ENCODE assay signal across 8 cellular contexts in the genomic region with DNA sequence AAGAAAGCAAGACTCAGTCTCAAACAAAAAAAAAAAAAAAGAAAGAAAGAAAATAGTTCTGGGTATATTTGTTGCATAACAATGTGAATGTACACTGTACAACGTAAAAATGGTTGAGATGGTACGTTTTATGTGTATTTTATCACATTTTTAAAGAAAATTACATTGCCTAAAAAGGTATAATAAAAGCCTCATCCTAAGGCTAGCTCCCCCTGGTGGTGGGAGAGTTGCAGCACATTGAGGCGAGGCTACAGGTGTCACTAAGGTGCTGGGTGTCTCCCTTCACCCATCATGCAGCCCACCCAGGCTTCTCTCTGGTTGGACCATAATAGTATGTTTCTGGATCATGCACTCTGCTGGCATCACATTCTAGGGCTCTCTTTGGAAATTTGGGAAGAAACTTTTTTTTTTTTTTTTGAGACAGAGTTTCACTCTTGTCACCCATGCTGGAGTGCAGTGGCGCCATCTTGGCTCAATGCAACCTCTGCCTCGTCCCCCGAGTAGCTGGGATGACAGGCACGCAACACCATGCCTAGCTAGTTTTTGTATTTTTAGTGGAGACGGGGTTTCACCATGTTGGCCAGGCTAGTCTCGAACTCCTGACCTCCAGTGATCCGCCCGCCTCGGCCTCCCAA. TPM values are rescaled to one million over a fixed set of nuclear protein-coding genes. Genes with fewer than 3 reads are reported as not detected.
A peak's percentile ranks its signal among the peaks of the same experiment; 100 is the strongest.
DNase-seq lines count a peak whose midpoint lies in the region; ATAC-seq and TF ChIP-seq lines count a peak whose summit lies in the region.

No MANE protein-coding gene starts in this region.

- dilution Hi-C loops in mammary epithelial cell (cut with HindIII; ENCODE audit: low sequenced_read_pairs) = no loop called here

- no peaks in the 10 kb centered on the region for H3K79me2 ChIP-seq in Karpas-422 (ENCODE audit: low read length)
- H3K79me2 ChIP-seq in mammary epithelial cell (ENCODE audit: insufficient read depth, low read length) = no peaks in the 10 kb centered on the region

- ATAC-seq in right lobe of liver (peak; percentile 76 to 89 (median 84)), GM19467 (IDR thresholded peaks at IDR 0.05; ENCODE audit: unreplicated experiment) (no peak), GM21619 (IDR thresholded peaks at IDR 0.05; ENCODE audit: unreplicated experiment) (no peak)

- BruUV-seq in mammary epithelial cell (replicated peaks; lab: Mats Ljungman, UMichigan) = no TSS peak

- H3K4me2 ChIP-seq in Karpas-422 (ENCODE audit: low read depth, low read length, poor library complexity, severe bottlenecking) = no peak overlapping the region
- no peak overlapping the region for H3K4me2 ChIP-seq in mammary epithelial cell (ENCODE audit: insufficient read depth, low read depth, low read length)

- in situ Hi-C loops in mammary epithelial cell (cut with MboI; ENCODE audit: low sequenced_read_pairs in 2 of 2) = loop anchor here in 1 of 2 donors (10.0 kb wide), 1 partner anchor 212 kb away; no protein-coding TSS in a partner anchor

- no peaks in the 10 kb centered on the region for H3K9me3 ChIP-seq in Karpas-422 (ENCODE audit: low read length)
- H3K9me3 ChIP-seq in mammary epithelial cell (replicated peaks; ENCODE audit: insufficient read depth, low read length) = no peaks in the 10 kb centered on the region
- no peaks in the 10 kb centered on the region for H3K9me3 ChIP-seq in right lobe of liver

- H3K27me3 ChIP-seq in Karpas-422 (ENCODE audit: low read length) (no peaks in the 10 kb centered on the region), mammary epithelial cell (ENCODE audit: insufficient read depth, low read length) (no peaks in the 10 kb centered on the region), right lobe of liver (no peaks in the 10 kb centered on the region)

- DNase-seq in ELR (ENCODE audit: low read depth) (peak; percentile 76), Karpas-422 (peak; percentile 94), mammary epithelial cell (peak; percentile 37), right lobe of liver (peak; percentile 66 to 76 (median 68))
- peak; percentile 74 for DNase-seq in stimulated activated CD8-positive, alpha-beta memory T cell treated with anti-CD3 and anti-CD28 coated beads, Interleukin-15, amount 100 ng/mL, for 1 hour (ENCODE audit: low read depth)

- no peaks in the 10 kb centered on the region for H3K9me2 ChIP-seq in Karpas-422 (replicated peaks; ENCODE audit: insufficient read depth, low read length)

- no peaks in the 10 kb centered on the region for H4K20me1 ChIP-seq in Karpas-422 (ENCODE audit: insufficient read depth, low read depth, low read length)
- H4K20me1 ChIP-seq in mammary epithelial cell (ENCODE audit: insufficient read depth, low read length) = no peaks in the 10 kb centered on the region

- WGBS in mammary epithelial cell (ENCODE audit: low coverage, missing lambda C conversion rate) = 47% methylated on average over 12 of the region's 12 CpGs
- 39% methylated on average over 8 of the region's 12 CpGs for WGBS in right lobe of liver (ENCODE audit: insufficient coverage, low coverage, low lambda C conversion rate, missing lambda C conversion rate)

- H3K9ac ChIP-seq in Karpas-422 (ENCODE audit: low read length) (no peak overlapping the region), mammary epithelial cell (ENCODE audit: insufficient read depth, low read length) (no peak overlapping the region)

- TF ChIP-seq CTCF in WI38 (IDR thresholded peaks at IDR 0.05; ENCODE audit: low read depth, low read length) (peak; percentile 91), mammary epithelial cell (conservative IDR thresholded peaks at IDR 0.05 in 1 of 2, IDR thresholded peaks at IDR 0.05 in 1 of 2; ENCODE audit: extremely low read depth in 1 of 2, insufficient read depth in 1 of 2, low read depth in 1 of 2, low read length in 2 of 2) (peak; percentile 93 to 96), right lobe of liver (IDR thresholded peaks at IDR 0.05) (peak; percentile 73 to 92 (median 87))

- no peak for TF ChIP-seq POLR2A in right lobe of liver (IDR thresholded peaks at IDR 0.05)

- H3K27ac ChIP-seq in Karpas-422 (ENCODE audit: low read length) = no peak overlapping the region
- H3K27ac ChIP-seq in mammary epithelial cell (ENCODE audit: insufficient read depth, low read depth, low read length) = no peak overlapping the region
- H3K27ac ChIP-seq in right lobe of liver = no peak overlapping the region

- no peak overlapping the region for H2AFZ ChIP-seq in Karpas-422 (ENCODE audit: low read length)
- no peak overlapping the region for H2AFZ ChIP-seq in mammary epithelial cell (ENCODE audit: low read depth, low read length)

- H3K4me1 ChIP-seq in Karpas-422 (ENCODE audit: low read length) = no peaks in the 10 kb centered on the region; the same call in 1 of the 2 replicates
- H3K4me1 ChIP-seq in mammary epithelial cell (ENCODE audit: insufficient read depth, low read length) = no peaks in the 10 kb centered on the region
- H3K4me1 ChIP-seq in right lobe of liver = no peaks in the 10 kb centered on the region

- CTCF ChIA-PET in mammary epithelial cell (lab: Charles Lee; ENCODE audit: low non-redundant PET) = interaction anchor here (1.1 kb wide), 1 partner anchor 39 kb away, joined by 8 read pairs; no protein-coding TSS in a partner anchor

- H3K4me3 ChIP-seq in Karpas-422 (ENCODE audit: low read length) (no peak overlapping the region), WI38 (ENCODE audit: low read depth, low read length) (no peak overlapping the region), mammary epithelial cell (replicated peaks in 1 of 3; ENCODE audit: insufficient read depth in 1 of 3, low read depth in 2 of 3, low read length in 3 of 3) (no peak overlapping the region), right lobe of liver (no peak overlapping the region)

- intact Hi-C loops in mammary epithelial cell (cut with micrococcal nuclease) (loop anchor here (1.0 to 10.0 kb wide), 3 partner anchors 219 to 452 kb away; partner anchors contain the start of gene INTS14), right lobe of liver (cut with DNase I) (loop anchor here in 1 of 2 donors (10.0 kb wide), 1 partner anchor 212 kb away; no protein-coding TSS in a partner anchor)

- H3K36me3 ChIP-seq in Karpas-422 (ENCODE audit: insufficient read depth, low read length) = no peaks in the 10 kb centered on the region
- no peaks in the 10 kb centered on the region for H3K36me3 ChIP-seq in mammary epithelial cell (ENCODE audit: insufficient read depth, low read length)
- no peaks in the 10 kb centered on the region for H3K36me3 ChIP-seq in right lobe of liver

RNA-seq across cellular contexts. Expression of gene RAB11A, which starts 12.4 kb away (rescaled TPM):
- total RNA-seq in Karpas-422 (2014; rRNA removed; shearing (Covaris generic); ENCODE audit: low replicate concordance) = 187 and 230 TPM in 2 replicates
- total RNA-seq in mammary epithelial cell (100 to 1,000 TPM; 215 to 220 TPM), right lobe of liver (100 to 1,000 TPM in 1 of 6 experiments, 10 to 100 TPM in 5; 50.3 to 110 (median 81.6) TPM)
- polyA plus RNA-seq in mammary epithelial cell = 498 TPM
- 220 TPM for polyA minus RNA-seq in mammary epithelial cell

Comparison
In these comparisons a context has a peak if more than half of its experiments do, and no peak if none do; other contexts are left out.
1. DNase-seq: peak in every context shown above with its lines; median percentile 94 in Karpas-422; 76 in ELR; 74 in stimulated activated CD8-positive, alpha-beta memory T cell treated with anti-CD3 and anti-CD28 coated beads, Interleukin-15, amount 100 ng/mL, for 1 hour; 68 in right lobe of liver; 37 in mammary epithelial cell.
2. ATAC-seq: peak in right lobe of liver (4 of 4); none in GM19467 (single experiment) and GM21619 (single experiment).
3. Peak in every context shown above with its lines, with median percentiles within 50 percentile points of each other: CTCF ChIP-seq.